1 cellular context compared by ENCODE assay signal in the genomic region with DNA sequence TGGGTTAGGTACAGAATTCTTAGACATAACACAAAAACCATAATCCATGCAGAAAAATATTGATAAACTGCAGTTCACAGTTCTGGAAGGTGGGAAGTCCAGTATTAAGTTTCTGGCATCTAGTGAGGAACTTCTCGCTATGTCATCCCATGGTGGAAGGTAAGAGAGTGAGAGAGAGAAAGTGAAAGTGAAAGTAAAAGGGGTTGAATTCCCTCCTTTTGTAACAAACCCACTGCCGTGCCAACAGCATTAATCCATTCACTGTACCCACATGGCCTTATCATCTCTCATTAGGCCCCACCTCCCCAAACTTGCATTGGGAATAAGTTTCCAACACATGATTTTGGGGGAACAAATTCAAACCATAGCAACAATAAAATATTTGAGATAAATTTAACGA.
TF ChIP-seq lines count a peak whose summit lies in the region.

No MANE protein-coding gene starts in this region.

TF ChIP-seq in K562, 482 proteins besides CTCF, POLR2A, EP300 and RAD21 (continued from another document and continues in another):
- TF ChIP-seq NFRKB (IDR thresholded peaks at IDR 0.05; ENCODE audit: low read depth) (no peak), NFIC (IDR thresholded peaks at IDR 0.05) (no peak), NEUROD1 (IDR thresholded peaks at IDR 0.05; ENCODE audit: borderline replicate concordance, low read depth, low read length, partially characterized antibody) (no peak), MAFG (tag; conservative IDR thresholded peaks at IDR 0.05) (peak; percentile 27), CC2D1A (IDR thresholded peaks at IDR 0.05) (no peak), RUNX1 (IDR thresholded peaks at IDR 0.05; ENCODE audit: low read depth) (no peak), NFE2 (IDR thresholded peaks at IDR 0.05; ENCODE audit: low read depth) (peak; percentile 37; the same call in 1 of the 2 replicates), ZNF75A (CRISPR knock-in tag; IDR thresholded peaks at IDR 0.05) (no peak), ZNF239 (CRISPR knock-in tag; IDR thresholded peaks at IDR 0.05) (no peak), HMG20A (CRISPR knock-in tag; conservative IDR thresholded peaks at IDR 0.05) (no peak), GABPB1 (CRISPR knock-in tag; IDR thresholded peaks at IDR 0.05) (no peak), HNRNPUL1 (IDR thresholded peaks at IDR 0.05; ENCODE audit: low read length) (no peak), EHMT2 (IDR thresholded peaks at IDR 0.05) (0 out of 2 replicates have a peak, but pooled peaks have one; percentile 19), ZNF707 (CRISPR knock-in tag; conservative IDR thresholded peaks at IDR 0.05) (no peak), IRF2 (CRISPR knock-in tag; IDR thresholded peaks at IDR 0.05) (peak; percentile 97), ZNF780A (CRISPR knock-in tag; IDR thresholded peaks at IDR 0.05) (no peak), ARHGAP35 (IDR thresholded peaks at IDR 0.05; ENCODE audit: partially characterized antibody) (no peak), CREB1 (IDR thresholded peaks at IDR 0.05) (no peak), CREB1 (CRISPR knock-in tag; IDR thresholded peaks at IDR 0.05) (no peak), FOXM1 (IDR thresholded peaks at IDR 0.05; ENCODE audit: low read depth) (peak; percentile 90), FOXM1 (CRISPR knock-in tag; IDR thresholded peaks at IDR 0.05; ENCODE audit: low read depth) (no peak), ZNF354B (CRISPR knock-in tag; IDR thresholded peaks at IDR 0.05) (no peak), HDAC8 (tag; IDR thresholded peaks at IDR 0.05) (no peak), PHTF2 (CRISPR knock-in tag; IDR thresholded peaks at IDR 0.05) (no peak), BRCA1 (IDR thresholded peaks at IDR 0.05) (no peak), BRCA1 (CRISPR knock-in tag; IDR thresholded peaks at IDR 0.05) (no peak), ZC3H11A (IDR thresholded peaks at IDR 0.05; ENCODE audit: low read depth, low read length) (no peak), JUNB (CRISPR knock-in tag; conservative IDR thresholded peaks at IDR 0.05) (no peak), SIN3B (IDR thresholded peaks at IDR 0.05; ENCODE audit: low read depth) (no peak)
- TF ChIP-seq, protein P1, sequence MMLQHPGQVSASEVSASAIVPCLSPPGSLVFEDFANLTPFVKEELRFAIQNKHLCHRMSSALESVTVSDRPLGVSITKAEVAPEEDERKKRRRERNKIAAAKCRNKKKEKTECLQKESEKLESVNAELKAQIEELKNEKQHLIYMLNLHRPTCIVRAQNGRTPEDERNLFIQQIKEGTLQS (IDR thresholded peaks at IDR 0.05) = no peak
- TF ChIP-seq, protein P1 (CRISPR knock-in tag; conservative IDR thresholded peaks at IDR 0.05) = no peak
- TF ChIP-seq, protein P2, sequence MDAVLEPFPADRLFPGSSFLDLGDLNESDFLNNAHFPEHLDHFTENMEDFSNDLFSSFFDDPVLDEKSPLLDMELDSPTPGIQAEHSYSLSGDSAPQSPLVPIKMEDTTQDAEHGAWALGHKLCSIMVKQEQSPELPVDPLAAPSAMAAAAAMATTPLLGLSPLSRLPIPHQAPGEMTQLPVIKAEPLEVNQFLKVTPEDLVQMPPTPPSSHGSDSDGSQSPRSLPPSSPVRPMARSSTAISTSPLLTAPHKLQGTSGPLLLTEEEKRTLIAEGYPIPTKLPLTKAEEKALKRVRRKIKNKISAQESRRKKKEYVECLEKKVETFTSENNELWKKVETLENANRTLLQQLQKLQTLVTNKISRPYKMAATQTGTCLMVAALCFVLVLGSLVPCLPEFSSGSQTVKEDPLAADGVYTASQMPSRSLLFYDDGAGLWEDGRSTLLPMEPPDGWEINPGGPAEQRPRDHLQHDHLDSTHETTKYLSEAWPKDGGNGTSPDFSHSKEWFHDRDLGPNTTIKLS (IDR thresholded peaks at IDR 0.05; ENCODE audit: borderline replicate concordance, low read depth) = no peak
- TF ChIP-seq, protein P3, sequence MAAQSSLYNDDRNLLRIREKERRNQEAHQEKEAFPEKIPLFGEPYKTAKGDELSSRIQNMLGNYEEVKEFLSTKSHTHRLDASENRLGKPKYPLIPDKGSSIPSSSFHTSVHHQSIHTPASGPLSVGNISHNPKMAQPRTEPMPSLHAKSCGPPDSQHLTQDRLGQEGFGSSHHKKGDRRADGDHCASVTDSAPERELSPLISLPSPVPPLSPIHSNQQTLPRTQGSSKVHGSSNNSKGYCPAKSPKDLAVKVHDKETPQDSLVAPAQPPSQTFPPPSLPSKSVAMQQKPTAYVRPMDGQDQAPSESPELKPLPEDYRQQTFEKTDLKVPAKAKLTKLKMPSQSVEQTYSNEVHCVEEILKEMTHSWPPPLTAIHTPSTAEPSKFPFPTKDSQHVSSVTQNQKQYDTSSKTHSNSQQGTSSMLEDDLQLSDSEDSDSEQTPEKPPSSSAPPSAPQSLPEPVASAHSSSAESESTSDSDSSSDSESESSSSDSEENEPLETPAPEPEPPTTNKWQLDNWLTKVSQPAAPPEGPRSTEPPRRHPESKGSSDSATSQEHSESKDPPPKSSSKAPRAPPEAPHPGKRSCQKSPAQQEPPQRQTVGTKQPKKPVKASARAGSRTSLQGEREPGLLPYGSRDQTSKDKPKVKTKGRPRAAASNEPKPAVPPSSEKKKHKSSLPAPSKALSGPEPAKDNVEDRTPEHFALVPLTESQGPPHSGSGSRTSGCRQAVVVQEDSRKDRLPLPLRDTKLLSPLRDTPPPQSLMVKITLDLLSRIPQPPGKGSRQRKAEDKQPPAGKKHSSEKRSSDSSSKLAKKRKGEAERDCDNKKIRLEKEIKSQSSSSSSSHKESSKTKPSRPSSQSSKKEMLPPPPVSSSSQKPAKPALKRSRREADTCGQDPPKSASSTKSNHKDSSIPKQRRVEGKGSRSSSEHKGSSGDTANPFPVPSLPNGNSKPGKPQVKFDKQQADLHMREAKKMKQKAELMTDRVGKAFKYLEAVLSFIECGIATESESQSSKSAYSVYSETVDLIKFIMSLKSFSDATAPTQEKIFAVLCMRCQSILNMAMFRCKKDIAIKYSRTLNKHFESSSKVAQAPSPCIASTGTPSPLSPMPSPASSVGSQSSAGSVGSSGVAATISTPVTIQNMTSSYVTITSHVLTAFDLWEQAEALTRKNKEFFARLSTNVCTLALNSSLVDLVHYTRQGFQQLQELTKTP (IDR thresholded peaks at IDR 0.05; ENCODE audit: low read depth in 1 of 2, partially characterized antibody in 2 of 2) = no peak
- TF ChIP-seq, protein P4, sequence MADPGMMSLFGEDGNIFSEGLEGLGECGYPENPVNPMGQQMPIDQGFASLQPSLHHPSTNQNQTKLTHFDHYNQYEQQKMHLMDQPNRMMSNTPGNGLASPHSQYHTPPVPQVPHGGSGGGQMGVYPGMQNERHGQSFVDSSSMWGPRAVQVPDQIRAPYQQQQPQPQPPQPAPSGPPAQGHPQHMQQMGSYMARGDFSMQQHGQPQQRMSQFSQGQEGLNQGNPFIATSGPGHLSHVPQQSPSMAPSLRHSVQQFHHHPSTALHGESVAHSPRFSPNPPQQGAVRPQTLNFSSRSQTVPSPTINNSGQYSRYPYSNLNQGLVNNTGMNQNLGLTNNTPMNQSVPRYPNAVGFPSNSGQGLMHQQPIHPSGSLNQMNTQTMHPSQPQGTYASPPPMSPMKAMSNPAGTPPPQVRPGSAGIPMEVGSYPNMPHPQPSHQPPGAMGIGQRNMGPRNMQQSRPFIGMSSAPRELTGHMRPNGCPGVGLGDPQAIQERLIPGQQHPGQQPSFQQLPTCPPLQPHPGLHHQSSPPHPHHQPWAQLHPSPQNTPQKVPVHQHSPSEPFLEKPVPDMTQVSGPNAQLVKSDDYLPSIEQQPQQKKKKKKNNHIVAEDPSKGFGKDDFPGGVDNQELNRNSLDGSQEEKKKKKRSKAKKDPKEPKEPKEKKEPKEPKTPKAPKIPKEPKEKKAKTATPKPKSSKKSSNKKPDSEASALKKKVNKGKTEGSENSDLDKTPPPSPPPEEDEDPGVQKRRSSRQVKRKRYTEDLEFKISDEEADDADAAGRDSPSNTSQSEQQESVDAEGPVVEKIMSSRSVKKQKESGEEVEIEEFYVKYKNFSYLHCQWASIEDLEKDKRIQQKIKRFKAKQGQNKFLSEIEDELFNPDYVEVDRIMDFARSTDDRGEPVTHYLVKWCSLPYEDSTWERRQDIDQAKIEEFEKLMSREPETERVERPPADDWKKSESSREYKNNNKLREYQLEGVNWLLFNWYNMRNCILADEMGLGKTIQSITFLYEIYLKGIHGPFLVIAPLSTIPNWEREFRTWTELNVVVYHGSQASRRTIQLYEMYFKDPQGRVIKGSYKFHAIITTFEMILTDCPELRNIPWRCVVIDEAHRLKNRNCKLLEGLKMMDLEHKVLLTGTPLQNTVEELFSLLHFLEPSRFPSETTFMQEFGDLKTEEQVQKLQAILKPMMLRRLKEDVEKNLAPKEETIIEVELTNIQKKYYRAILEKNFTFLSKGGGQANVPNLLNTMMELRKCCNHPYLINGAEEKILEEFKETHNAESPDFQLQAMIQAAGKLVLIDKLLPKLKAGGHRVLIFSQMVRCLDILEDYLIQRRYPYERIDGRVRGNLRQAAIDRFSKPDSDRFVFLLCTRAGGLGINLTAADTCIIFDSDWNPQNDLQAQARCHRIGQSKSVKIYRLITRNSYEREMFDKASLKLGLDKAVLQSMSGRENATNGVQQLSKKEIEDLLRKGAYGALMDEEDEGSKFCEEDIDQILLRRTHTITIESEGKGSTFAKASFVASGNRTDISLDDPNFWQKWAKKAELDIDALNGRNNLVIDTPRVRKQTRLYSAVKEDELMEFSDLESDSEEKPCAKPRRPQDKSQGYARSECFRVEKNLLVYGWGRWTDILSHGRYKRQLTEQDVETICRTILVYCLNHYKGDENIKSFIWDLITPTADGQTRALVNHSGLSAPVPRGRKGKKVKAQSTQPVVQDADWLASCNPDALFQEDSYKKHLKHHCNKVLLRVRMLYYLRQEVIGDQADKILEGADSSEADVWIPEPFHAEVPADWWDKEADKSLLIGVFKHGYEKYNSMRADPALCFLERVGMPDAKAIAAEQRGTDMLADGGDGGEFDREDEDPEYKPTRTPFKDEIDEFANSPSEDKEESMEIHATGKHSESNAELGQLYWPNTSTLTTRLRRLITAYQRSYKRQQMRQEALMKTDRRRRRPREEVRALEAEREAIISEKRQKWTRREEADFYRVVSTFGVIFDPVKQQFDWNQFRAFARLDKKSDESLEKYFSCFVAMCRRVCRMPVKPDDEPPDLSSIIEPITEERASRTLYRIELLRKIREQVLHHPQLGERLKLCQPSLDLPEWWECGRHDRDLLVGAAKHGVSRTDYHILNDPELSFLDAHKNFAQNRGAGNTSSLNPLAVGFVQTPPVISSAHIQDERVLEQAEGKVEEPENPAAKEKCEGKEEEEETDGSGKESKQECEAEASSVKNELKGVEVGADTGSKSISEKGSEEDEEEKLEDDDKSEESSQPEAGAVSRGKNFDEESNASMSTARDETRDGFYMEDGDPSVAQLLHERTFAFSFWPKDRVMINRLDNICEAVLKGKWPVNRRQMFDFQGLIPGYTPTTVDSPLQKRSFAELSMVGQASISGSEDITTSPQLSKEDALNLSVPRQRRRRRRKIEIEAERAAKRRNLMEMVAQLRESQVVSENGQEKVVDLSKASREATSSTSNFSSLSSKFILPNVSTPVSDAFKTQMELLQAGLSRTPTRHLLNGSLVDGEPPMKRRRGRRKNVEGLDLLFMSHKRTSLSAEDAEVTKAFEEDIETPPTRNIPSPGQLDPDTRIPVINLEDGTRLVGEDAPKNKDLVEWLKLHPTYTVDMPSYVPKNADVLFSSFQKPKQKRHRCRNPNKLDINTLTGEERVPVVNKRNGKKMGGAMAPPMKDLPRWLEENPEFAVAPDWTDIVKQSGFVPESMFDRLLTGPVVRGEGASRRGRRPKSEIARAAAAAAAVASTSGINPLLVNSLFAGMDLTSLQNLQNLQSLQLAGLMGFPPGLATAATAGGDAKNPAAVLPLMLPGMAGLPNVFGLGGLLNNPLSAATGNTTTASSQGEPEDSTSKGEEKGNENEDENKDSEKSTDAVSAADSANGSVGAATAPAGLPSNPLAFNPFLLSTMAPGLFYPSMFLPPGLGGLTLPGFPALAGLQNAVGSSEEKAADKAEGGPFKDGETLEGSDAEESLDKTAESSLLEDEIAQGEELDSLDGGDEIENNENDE (IDR thresholded peaks at IDR 0.05; ENCODE audit: low read depth, low read length) = no peak
